In genomic region chr2:158894078-158894477, GRCh38 we compare ENCODE assay signal across 15 cellular contexts.
A peak's percentile ranks its signal among the peaks of the same experiment; 100 is the strongest.
DNase-seq lines count a peak whose midpoint lies in the region; TF ChIP-seq lines count a peak whose summit lies in the region.
"Had no signal": no experiment of that assay in that cellular context is flagged by ENCODE, and none has a peak within 500 bp of the region (broad histone marks: within the 10 kb centered on the region; RNA-seq: fewer than 3 reads in every experiment).

No MANE protein-coding gene starts in this region.

- no peaks in the 10 kb centered on the region for H4K20me1 ChIP-seq in mammary epithelial cell (ENCODE audit: insufficient read depth, low read length)

- in situ Hi-C loops in mammary epithelial cell (cut with MboI; ENCODE audit: low sequenced_read_pairs in 2 of 2): loop anchor here in 1 of 2 donors (10.0 kb wide), 1 partner anchor 231 kb away; no protein-coding TSS in a partner anchor

- peak overlapping the region; percentile 68 for H3K9ac ChIP-seq in mammary epithelial cell (ENCODE audit: insufficient read depth, low read length)
- no peak overlapping the region for H3K9ac ChIP-seq in trophoblast cell (ENCODE audit: low read length)

- no peak overlapping the region for H4K91ac ChIP-seq in trophoblast cell (ENCODE audit: low read depth, low read length)

- CTCF ChIA-PET in mammary epithelial cell (lab: Charles Lee; ENCODE audit: low non-redundant PET): no interaction called here

- no peak overlapping the region for H3K18ac ChIP-seq in trophoblast cell (ENCODE audit: low read length)

- no peaks in the 10 kb centered on the region for H3K36me3 ChIP-seq in mammary epithelial cell (ENCODE audit: insufficient read depth, low read length)
- no peaks in the 10 kb centered on the region for H3K36me3 ChIP-seq in trophoblast cell (ENCODE audit: control insufficient read depth in 1 of 2, insufficient read depth in 2 of 2, low read length in 2 of 2)
- H3K36me3 ChIP-seq: ascending aorta, prostate gland, transverse colon had no signal

- 20% methylated on average over 5 of the region's 5 CpGs for WGBS in mammary epithelial cell (ENCODE audit: low coverage, missing lambda C conversion rate)
- no CpG with 5 or more reads among the region's 5 CpGs for WGBS in trophoblast cell (ENCODE audit: extremely low coverage, insufficient coverage, insufficient read length)

- H2AK5ac ChIP-seq in trophoblast cell (ENCODE audit: low read length): no peak overlapping the region

- dilution Hi-C loops in mammary epithelial cell (cut with HindIII; ENCODE audit: low sequenced_read_pairs): no loop called here

- H3K14ac ChIP-seq in trophoblast cell (ENCODE audit: low read length): no peak overlapping the region

- H3K4me1 ChIP-seq in mammary epithelial cell (ENCODE audit: insufficient read depth, low read length): peaks cover 50% of the 10 kb centered on the region
- peaks cover 3 to 15% of the 10 kb centered on the region in 2 experiments for H3K4me1 ChIP-seq in trophoblast cell (ENCODE audit: control insufficient read depth in 1 of 2, insufficient read depth in 2 of 2, low read length in 2 of 2)
- H3K4me1 ChIP-seq: ascending aorta, prostate gland, transverse colon had no signal

- H2AFZ ChIP-seq in mammary epithelial cell (ENCODE audit: low read depth, low read length): peak overlapping the region; percentile 73
- H2AFZ ChIP-seq in trophoblast cell (ENCODE audit: insufficient read depth, low read length, poor library complexity): no peak overlapping the region

- no peak overlapping the region for H2BK120ac ChIP-seq in trophoblast cell (ENCODE audit: insufficient read depth, low read length, poor library complexity)

- DNase-seq in EH (ENCODE audit: low read depth): peak; percentile 58
- DNase-seq in NCI-H226: peak; percentile 70
- peak; percentile 90 for DNase-seq in mammary epithelial cell
- peak; percentile 27 to 76 for DNase-seq in trophoblast cell
- DNase-seq in NCI-H128 (lab: John Stamatoyannopoulos, UW; ENCODE audit: unreplicated experiment): no peak
- no peak for DNase-seq in central memory CD4-positive, alpha-beta T cell
- DNase-seq in cardiac septum (ENCODE audit: low spot score): no peak
- DNase-seq: activated CD4-positive, alpha-beta T cell treated with anti-CD3 and anti-CD28 coated beads, Interleukin-2, amount 50 U/mL, for 4 hours; CD4-positive, alpha-beta memory T cell; HCEC 1CT; NCI-H526 treated with DMSO at 0.1 percent for 48 hours; RPMI8226; transverse colon had no signal

- no peaks in the 10 kb centered on the region for H3K79me2 ChIP-seq in mammary epithelial cell (ENCODE audit: insufficient read depth, low read length)
- no peaks in the 10 kb centered on the region for H3K79me2 ChIP-seq in trophoblast cell (ENCODE audit: control insufficient read depth, insufficient read depth, low read length, poor library complexity)

- no peaks in the 10 kb centered on the region for H3K27me3 ChIP-seq in mammary epithelial cell (ENCODE audit: insufficient read depth, low read length)
- no peaks in the 10 kb centered on the region for H3K27me3 ChIP-seq in trophoblast cell (ENCODE audit: insufficient read depth, low read length)
- H3K27me3 ChIP-seq: ascending aorta, transverse colon had no signal

- intact Hi-C loops in mammary epithelial cell (cut with micrococcal nuclease) (loop anchor here (5.0 to 10.0 kb wide), 3 partner anchors 137 to 1071 kb away; no protein-coding TSS in a partner anchor), cardiac septum (cut with DNase I) (no loop called here)

- no peak overlapping the region for H4K8ac ChIP-seq in trophoblast cell (ENCODE audit: low read depth, low read length)

- H2BK5ac ChIP-seq in trophoblast cell (ENCODE audit: low read depth, low read length, poor library complexity): no peak overlapping the region

- H3K9me3 ChIP-seq in mammary epithelial cell (replicated peaks; ENCODE audit: insufficient read depth, low read length) (no peaks in the 10 kb centered on the region), trophoblast cell (ENCODE audit: insufficient read depth, low read depth, low read length) (peaks cover 2% of the 10 kb centered on the region)
- H3K9me3 ChIP-seq: ascending aorta, prostate gland, transverse colon had no signal

- H3K27ac ChIP-seq in mammary epithelial cell (ENCODE audit: insufficient read depth, low read depth, low read length) (peak overlapping the region; percentile 96), trophoblast cell (ENCODE audit: low read depth, low read length) (no peak overlapping the region)
- H3K27ac ChIP-seq: ascending aorta, prostate gland, transverse colon had no signal

- TF ChIP-seq CTCF in mammary epithelial cell (conservative IDR thresholded peaks at IDR 0.05 in 1 of 2, IDR thresholded peaks at IDR 0.05 in 1 of 2; ENCODE audit: extremely low read depth in 1 of 2, insufficient read depth in 1 of 2, low read depth in 1 of 2, low read length in 2 of 2): no peak

- no peak overlapping the region for H2BK12ac ChIP-seq in trophoblast cell (ENCODE audit: low read length)

- H3K4me3 ChIP-seq in mammary epithelial cell (replicated peaks in 1 of 3; ENCODE audit: insufficient read depth in 1 of 3, low read depth in 2 of 3, low read length in 3 of 3) (no peak overlapping the region), trophoblast cell (ENCODE audit: low read depth, low read length) (no peak overlapping the region)
- H3K4me3 ChIP-seq: ascending aorta, prostate gland, transverse colon had no signal

- H4K12ac ChIP-seq in trophoblast cell (ENCODE audit: low read depth, low read length): no peak overlapping the region

- H3K4me2 ChIP-seq in mammary epithelial cell (ENCODE audit: insufficient read depth, low read depth, low read length) (peak overlapping the region; percentile 76), trophoblast cell (ENCODE audit: low read length) (no peak overlapping the region)

- no peaks in the 10 kb centered on the region for H3K79me1 ChIP-seq in trophoblast cell (ENCODE audit: low read length)

- no peak overlapping the region for H3K4ac ChIP-seq in trophoblast cell (ENCODE audit: low read depth, low read length)

- H3K23ac ChIP-seq in trophoblast cell (ENCODE audit: low read length): no peak overlapping the region

- no TSS peak for BruUV-seq in mammary epithelial cell (replicated peaks; lab: Mats Ljungman, UMichigan)

Comparison
In these comparisons a context has a peak if more than half of its experiments do, and no peak if none do; other contexts are left out.
1. DNase-seq: peak in EH (single experiment), NCI-H226 (single experiment), mammary epithelial cell (single experiment) and trophoblast cell (2 of 2); none in NCI-H128 (single experiment), central memory CD4-positive, alpha-beta T cell (single experiment) and cardiac septum (single experiment).